Comparison of ENCODE assay signal across 8 cellular contexts in genomic region chr15:64699767-64700388, GRCh38.
DNase-seq lines count a peak whose midpoint lies in the region; ATAC-seq and TF ChIP-seq lines count a peak whose summit lies in the region.

No MANE protein-coding gene starts in this region.

- DNase-seq in NCI-H2171 treated with DMSO at 0.1 percent for 48 hours (lab: John Stamatoyannopoulos, UW) (peak; percentile 26), NCI-H2171 (lab: John Stamatoyannopoulos, UW) (no peak), mammary epithelial cell (peak; percentile 16), testis (no peak), WERI-Rb-1 (no peak)

- no peaks in the 10 kb centered on the region for H4K20me1 ChIP-seq in mammary epithelial cell (ENCODE audit: insufficient read depth, low read length)

- TF ChIP-seq CTCF in mammary epithelial cell (conservative IDR thresholded peaks at IDR 0.05 in 1 of 2, IDR thresholded peaks at IDR 0.05 in 1 of 2; ENCODE audit: extremely low read depth in 1 of 2, insufficient read depth in 1 of 2, low read depth in 1 of 2, low read length in 2 of 2) = no peak
- no peak for TF ChIP-seq CTCF in testis (IDR thresholded peaks at IDR 0.05)
- TF ChIP-seq CTCF in WERI-Rb-1 (IDR thresholded peaks at IDR 0.05; ENCODE audit: low read depth, low read length) = no peak

- H3K9ac ChIP-seq in mammary epithelial cell (ENCODE audit: insufficient read depth, low read length) = no peak overlapping the region

- peaks cover 48% of the 10 kb centered on the region for H3K4me1 ChIP-seq in mammary epithelial cell (ENCODE audit: insufficient read depth, low read length)
- peaks cover 73% of the 10 kb centered on the region for H3K4me1 ChIP-seq in testis

- no peaks in the 10 kb centered on the region for H3K36me3 ChIP-seq in mammary epithelial cell (ENCODE audit: insufficient read depth, low read length)
- no peaks in the 10 kb centered on the region for H3K36me3 ChIP-seq in testis (ENCODE audit: low read depth, missing control alignments)
- H3K36me3 ChIP-seq in WERI-Rb-1 = peaks cover 22% of the 10 kb centered on the region

- ATAC-seq in HG02588 (IDR thresholded peaks at IDR 0.05; ENCODE audit: unreplicated experiment) (no peak), GM18858 (IDR thresholded peaks at IDR 0.05; ENCODE audit: unreplicated experiment) (no peak)

- peak overlapping the region; percentile 71 for H3K4me2 ChIP-seq in mammary epithelial cell (ENCODE audit: insufficient read depth, low read depth, low read length)

- no peak for TF ChIP-seq POLR2A in testis (IDR thresholded peaks at IDR 0.05)

- no TSS peak for BruUV-seq in mammary epithelial cell (replicated peaks; lab: Mats Ljungman, UMichigan)

- H3K4me3 ChIP-seq in mammary epithelial cell (replicated peaks in 1 of 3; ENCODE audit: insufficient read depth in 1 of 3, low read depth in 2 of 3, low read length in 3 of 3) = no peak overlapping the region
- H3K4me3 ChIP-seq in testis = no peak overlapping the region
- no peak overlapping the region for H3K4me3 ChIP-seq in WERI-Rb-1 (ENCODE audit: low read depth, low read length)

- CTCF ChIA-PET in mammary epithelial cell (lab: Charles Lee; ENCODE audit: low non-redundant PET) = no interaction called here

- H3K27ac ChIP-seq in mammary epithelial cell (ENCODE audit: insufficient read depth, low read depth, low read length) (no peak overlapping the region), layer of hippocampus (ENCODE audit: low read depth, low read length) (peak overlapping the region; percentile 56), testis (peak overlapping the region; percentile 60 to 75), WERI-Rb-1 (no peak overlapping the region)

- H2AFZ ChIP-seq in mammary epithelial cell (ENCODE audit: low read depth, low read length) = no peak overlapping the region

- 30% methylated on average over 7 of the region's 7 CpGs for WGBS in mammary epithelial cell (ENCODE audit: low coverage, missing lambda C conversion rate)
- 30 to 31% methylated on average over 7 of the region's 7 CpGs for WGBS in testis, 2 donors

- dilution Hi-C loops in mammary epithelial cell (cut with HindIII; ENCODE audit: low sequenced_read_pairs) = no loop called here

- H3K9me3 ChIP-seq in mammary epithelial cell (replicated peaks; ENCODE audit: insufficient read depth, low read length) (no peaks in the 10 kb centered on the region), testis (no peaks in the 10 kb centered on the region), WERI-Rb-1 (ENCODE audit: severe bottlenecking) (no peaks in the 10 kb centered on the region)

- intact Hi-C loops in mammary epithelial cell (cut with micrococcal nuclease) (no loop called here), testis (cut with DNase I; ENCODE audit: low total_unique reads) (no loop called here)

- in situ Hi-C loops in mammary epithelial cell (cut with MboI; ENCODE audit: low sequenced_read_pairs in 2 of 2) = no loop called here

- peaks cover 78% of the 10 kb centered on the region for H3K79me2 ChIP-seq in mammary epithelial cell (ENCODE audit: insufficient read depth, low read length)

- H3K27me3 ChIP-seq in mammary epithelial cell (ENCODE audit: insufficient read depth, low read length) (no peaks in the 10 kb centered on the region), layer of hippocampus (ENCODE audit: control insufficient read depth, insufficient read depth, low read length) (no peaks in the 10 kb centered on the region), testis (no peaks in the 10 kb centered on the region), WERI-Rb-1 (ENCODE audit: insufficient read depth, low read depth, severe bottlenecking) (no peaks in the 10 kb centered on the region)

Comparison
In these comparisons a context has a peak if more than half of its experiments do, and no peak if none do; other contexts are left out.
1. DNase-seq: peak in NCI-H2171 treated with DMSO at 0.1 percent for 48 hours (single experiment) and mammary epithelial cell (single experiment); none in NCI-H2171 (single experiment), testis (single experiment) and WERI-Rb-1 (single experiment).
2. H3K27ac ChIP-seq: peak in layer of hippocampus (single experiment) and testis (2 of 2); none in mammary epithelial cell (single experiment) and WERI-Rb-1 (single experiment).